ENCODE assay signal across 10 cellular contexts in the genomic region with DNA sequence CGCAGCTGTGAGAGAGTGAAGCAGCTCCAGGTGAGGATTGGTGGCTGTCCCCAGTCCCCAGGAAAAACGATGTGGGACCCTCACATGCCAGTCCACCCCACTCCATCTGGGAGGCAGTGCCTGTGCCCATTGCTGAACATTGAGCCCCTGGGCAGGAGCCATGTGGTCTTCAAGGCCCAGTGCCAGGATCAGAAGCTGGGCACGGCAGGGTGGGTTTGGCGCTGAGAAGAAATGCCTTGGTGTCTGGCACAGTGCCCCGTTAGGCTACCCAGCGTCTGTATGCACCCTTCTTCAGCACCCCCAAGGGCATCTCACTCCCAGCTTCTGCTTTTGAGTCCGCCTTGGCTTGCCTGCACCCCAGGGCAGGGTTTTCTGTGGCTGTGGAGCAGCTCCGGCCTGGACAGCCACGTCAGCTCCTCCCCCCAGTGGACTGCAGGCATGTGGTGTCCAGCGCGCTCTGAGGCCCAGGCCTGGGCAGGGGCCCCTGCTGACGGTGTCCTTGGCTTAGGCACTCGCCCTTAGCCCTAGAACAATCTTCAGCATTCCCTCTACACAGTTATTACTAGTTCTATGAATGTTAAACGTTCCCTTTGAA. TPM values are rescaled to one million over a fixed set of nuclear protein-coding genes. Genes with fewer than 3 reads are reported as not detected.
DNase-seq lines count a peak whose midpoint lies in the region; ATAC-seq and TF ChIP-seq lines count a peak whose summit lies in the region.
"Had no signal": no experiment of that assay in that cellular context is flagged by ENCODE, and none has a peak within 500 bp of the region (broad histone marks: within the 10 kb centered on the region; RNA-seq: fewer than 3 reads in every experiment).

No MANE protein-coding gene starts in this region.

- H3K4me1 ChIP-seq in neuronal stem cell (ENCODE audit: control insufficient read depth in 2 of 2, insufficient read depth in 1 of 2, low read depth in 1 of 2, low read length in 2 of 2): peaks cover 26 to 38% of the 10 kb centered on the region in 2 donors
- H3K4me1 ChIP-seq: SJSA1 had no signal

- no peak for TF ChIP-seq CTCF in CD14-positive monocyte (IDR thresholded peaks at IDR 0.05)

- peak overlapping the region; percentile 99 for H2AK5ac ChIP-seq in neuronal stem cell (ENCODE audit: low read depth, low read length)

- DNase-seq in activated effector memory CD4-positive, alpha-beta T cell treated with anti-CD3 and anti-CD28 coated beads, Interleukin-2, amount 50 U/mL, for 16 hours: peak; percentile 33
- no peak for DNase-seq in activated effector memory CD4-positive, alpha-beta T cell treated with Interleukin-2 at 50 U/mL for 16 hours
- peak; percentile 84 for DNase-seq in Right ventricle myocardium superior
- no peak for DNase-seq in neuronal stem cell (ENCODE audit: low spot score)
- no peak for DNase-seq in SKM-1 (lab: John Stamatoyannopoulos, UW; ENCODE audit: unreplicated experiment)
- DNase-seq in CD14-positive monocyte (ENCODE audit: low spot score): no peak
- DNase-seq in inferior parietal cortex (ENCODE audit: extremely low spot score): no peak
- no peak for DNase-seq in GM19240 (ENCODE audit: insufficient read length, low spot score)
- DNase-seq: stimulated activated CD4-positive, alpha-beta T cell treated with anti-CD3 and anti-CD28 coated beads, Interleukin-2, amount 100 ng/mL, for 24 hours had no signal

- peak overlapping the region; percentile 12 for H3K14ac ChIP-seq in neuronal stem cell (ENCODE audit: low read length)

- H3K4me3 Mint-ChIP-seq in CD14-positive monocyte: no peak overlapping the region

- H2BK15ac ChIP-seq in neuronal stem cell (ENCODE audit: low read length): peak overlapping the region; percentile 79

- peak overlapping the region; percentile 72 for H2BK120ac ChIP-seq in neuronal stem cell (ENCODE audit: low read depth, low read length)

- H3K27me3 Mint-ChIP-seq in CD14-positive monocyte (ENCODE audit: low read depth in 3 of 3): peaks cover 0 to 7% (median 0%) of the 10 kb centered on the region in 3 donors

- H4K91ac ChIP-seq in neuronal stem cell (ENCODE audit: low read depth, low read length, poor library complexity): peak overlapping the region; percentile 93

- H3K4me2 ChIP-seq in neuronal stem cell (ENCODE audit: insufficient read depth, low read length, poor library complexity, severe bottlenecking): no peak overlapping the region

- peaks cover 2 to 28% of the 10 kb centered on the region in 2 donors for H3K9me3 ChIP-seq in neuronal stem cell (replicated peaks in 1 of 2; ENCODE audit: control insufficient read depth in 2 of 2, insufficient read depth in 1 of 2, low read depth in 1 of 2, low read length in 2 of 2)
- H3K9me3 ChIP-seq: SJSA1 had no signal

- peak overlapping the region; percentile 67 for H2BK12ac ChIP-seq in neuronal stem cell (ENCODE audit: low read length)

- peak overlapping the region; percentile 31 for H3K4ac ChIP-seq in neuronal stem cell (ENCODE audit: low read length)

- H3K9me3 Mint-ChIP-seq in CD14-positive monocyte: peaks cover 0 to 4% (median 2%) of the 10 kb centered on the region in 7 donors

- peak; percentile 89 for ATAC-seq in Right ventricle myocardium superior (ENCODE audit: poor library complexity)

- peaks cover 18% of the 10 kb centered on the region for H3K79me1 ChIP-seq in neuronal stem cell (ENCODE audit: low read depth, low read length)

- H3K27me3 ChIP-seq in neuronal stem cell (ENCODE audit: control insufficient read depth in 3 of 3, insufficient read depth in 3 of 3, low read depth in 1 of 3, low read length in 3 of 3): no peaks in the 10 kb centered on the region
- H3K27me3 ChIP-seq: SJSA1 had no signal

- peak overlapping the region; percentile 89 for H3K18ac ChIP-seq in neuronal stem cell (ENCODE audit: low read length)

- H3K27ac Mint-ChIP-seq in CD14-positive monocyte: no peak overlapping the region

- no peak overlapping the region for H3K9ac ChIP-seq in neuronal stem cell (ENCODE audit: low read depth, low read length, poor library complexity)

- no peak overlapping the region for H4K8ac ChIP-seq in neuronal stem cell (ENCODE audit: low read depth, low read length)

- no CpG with 5 or more reads among the region's 14 CpGs for WGBS in neuronal stem cell (ENCODE audit: extremely low coverage in 2 of 2, insufficient read length in 2 of 2, insufficient replicate concordance in 1 of 2), 2 donors

- H3K23ac ChIP-seq in neuronal stem cell (ENCODE audit: low read depth, low read length, poor library complexity): no peak overlapping the region

- peak overlapping the region; percentile 91 for H2BK5ac ChIP-seq in neuronal stem cell (ENCODE audit: low read length)

- H3K4me1 Mint-ChIP-seq in CD14-positive monocyte: no peaks in the 10 kb centered on the region

- peak overlapping the region; percentile 93 for H3K27ac ChIP-seq in neuronal stem cell (replicated peaks; ENCODE audit: low read length)
- H3K27ac ChIP-seq: SJSA1 had no signal

- H3K36me3 Mint-ChIP-seq in CD14-positive monocyte: peaks cover 3 to 17% of the 10 kb centered on the region in 2 donors

- no peak overlapping the region for H3K4me3 ChIP-seq in neuronal stem cell (ENCODE audit: low read length in 2 of 2)
- H3K4me3 ChIP-seq: SJSA1 had no signal

- H2AFZ ChIP-seq in neuronal stem cell (ENCODE audit: low read length): no peak overlapping the region

- intact Hi-C loops in Right ventricle myocardium superior (cut with DNase I): no loop called here
- intact Hi-C loops in CD14-positive monocyte (cut with micrococcal nuclease): no loop called here

- H3K36me3 ChIP-seq in neuronal stem cell (replicated peaks in 1 of 2; ENCODE audit: control insufficient read depth in 2 of 2, insufficient read depth in 2 of 2, low read length in 2 of 2): peaks cover 13 to 61% of the 10 kb centered on the region in 2 donors

RNA-seq across cellular contexts. Expression of a gene that starts 28.6 kb away (rescaled TPM):
- 15.8 TPM for total RNA-seq in Right ventricle myocardium superior
- polyA plus RNA-seq in neuronal stem cell (2013, experiment 1 of 2): 26.5 TPM
- polyA plus RNA-seq in neuronal stem cell (2013, experiment 2 of 2): 27.6 TPM
- polyA plus RNA-seq in CD14-positive monocyte: 1 to 10 TPM in 1 of 2 donors, under 1 TPM in 1; 0.75 to 2.7 TPM

Comparison
In these comparisons a context has a peak if more than half of its experiments do, and no peak if none do; other contexts are left out.
1. DNase-seq: peak in activated effector memory CD4-positive, alpha-beta T cell treated with anti-CD3 and anti-CD28 coated beads, Interleukin-2, amount 50 U/mL, for 16 hours (single experiment) and Right ventricle myocardium superior (single experiment); none in activated effector memory CD4-positive, alpha-beta T cell treated with Interleukin-2 at 50 U/mL for 16 hours (single experiment), neuronal stem cell (single experiment), SKM-1 (single experiment), CD14-positive monocyte (single experiment), inferior parietal cortex (single experiment) and GM19240 (single experiment).